2 cellular contexts compared by ENCODE assay signal in the genomic region with DNA sequence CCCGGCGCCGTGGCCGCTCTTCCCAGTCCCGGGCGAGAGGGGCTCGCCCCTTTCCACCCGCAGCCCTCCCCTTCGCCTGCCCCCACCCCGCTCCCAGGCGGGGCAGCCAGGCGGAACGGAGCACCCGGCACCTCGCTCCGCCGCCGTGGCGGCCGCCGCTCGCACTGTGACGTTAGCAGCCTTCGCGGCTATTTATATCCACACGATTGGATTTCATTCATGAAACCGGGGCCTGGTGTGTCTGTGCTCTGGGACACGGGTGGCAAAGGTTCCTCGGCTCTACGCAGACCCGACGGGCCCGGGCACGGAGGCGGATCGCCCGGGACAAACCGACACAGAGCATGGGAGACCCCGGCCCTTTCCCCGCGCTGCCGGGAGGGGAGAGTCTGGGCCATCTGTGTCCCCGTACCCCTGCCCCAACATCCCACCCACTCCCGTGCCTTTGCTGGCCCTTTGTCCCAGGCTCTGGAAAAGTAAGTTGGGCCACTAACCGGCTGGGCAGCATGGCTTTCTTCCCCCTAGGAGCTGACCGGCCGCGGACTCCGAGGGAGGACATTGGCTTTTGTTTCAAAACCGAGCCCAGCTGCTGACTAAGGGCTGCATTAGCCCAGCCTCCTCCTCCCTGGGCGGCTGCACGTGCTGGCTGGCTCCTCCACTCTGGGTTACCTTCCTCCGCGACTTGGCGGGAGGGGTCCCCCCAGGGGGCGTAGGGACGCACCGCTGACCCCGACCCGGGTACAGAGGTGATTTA.
TF ChIP-seq lines count a peak whose summit lies in the region.

A gene with protein sequence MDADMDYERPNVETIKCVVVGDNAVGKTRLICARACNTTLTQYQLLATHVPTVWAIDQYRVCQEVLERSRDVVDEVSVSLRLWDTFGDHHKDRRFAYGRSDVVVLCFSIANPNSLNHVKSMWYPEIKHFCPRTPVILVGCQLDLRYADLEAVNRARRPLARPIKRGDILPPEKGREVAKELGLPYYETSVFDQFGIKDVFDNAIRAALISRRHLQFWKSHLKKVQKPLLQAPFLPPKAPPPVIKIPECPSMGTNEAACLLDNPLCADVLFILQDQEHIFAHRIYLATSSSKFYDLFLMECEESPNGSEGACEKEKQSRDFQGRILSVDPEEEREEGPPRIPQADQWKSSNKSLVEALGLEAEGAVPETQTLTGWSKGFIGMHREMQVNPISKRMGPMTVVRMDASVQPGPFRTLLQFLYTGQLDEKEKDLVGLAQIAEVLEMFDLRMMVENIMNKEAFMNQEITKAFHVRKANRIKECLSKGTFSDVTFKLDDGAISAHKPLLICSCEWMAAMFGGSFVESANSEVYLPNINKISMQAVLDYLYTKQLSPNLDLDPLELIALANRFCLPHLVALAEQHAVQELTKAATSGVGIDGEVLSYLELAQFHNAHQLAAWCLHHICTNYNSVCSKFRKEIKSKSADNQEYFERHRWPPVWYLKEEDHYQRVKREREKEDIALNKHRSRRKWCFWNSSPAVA (minus strand): TSS at position 27 of the 751 bp plus-strand sequence. CDS start 32,643 bp downstream, outside the sequence.

TF ChIP-seq in PFSK-1, 5 proteins besides CTCF, POLR2A, EP300 and RAD21:
- TF ChIP-seq TAF1 (IDR thresholded peaks at IDR 0.05; ENCODE audit: borderline replicate concordance, insufficient read depth, low read length) (peak; percentile 31; the same call in 1 of the 2 replicates), POLR2AphosphoS5 (IDR thresholded peaks at IDR 0.05; ENCODE audit: low read depth, low read length) (peak; percentile 49), SIN3A (IDR thresholded peaks at IDR 0.05; ENCODE audit: borderline replicate concordance, insufficient read depth, low read length) (peak; percentile 26; the same call in 1 of the 2 replicates), FOXP2 (optimal IDR thresholded peaks at IDR 0.05; ENCODE audit: borderline replicate concordance, extremely low read depth, extremely low read length, insufficient read depth) (peak; percentile 69)
- TF ChIP-seq, protein P1, sequence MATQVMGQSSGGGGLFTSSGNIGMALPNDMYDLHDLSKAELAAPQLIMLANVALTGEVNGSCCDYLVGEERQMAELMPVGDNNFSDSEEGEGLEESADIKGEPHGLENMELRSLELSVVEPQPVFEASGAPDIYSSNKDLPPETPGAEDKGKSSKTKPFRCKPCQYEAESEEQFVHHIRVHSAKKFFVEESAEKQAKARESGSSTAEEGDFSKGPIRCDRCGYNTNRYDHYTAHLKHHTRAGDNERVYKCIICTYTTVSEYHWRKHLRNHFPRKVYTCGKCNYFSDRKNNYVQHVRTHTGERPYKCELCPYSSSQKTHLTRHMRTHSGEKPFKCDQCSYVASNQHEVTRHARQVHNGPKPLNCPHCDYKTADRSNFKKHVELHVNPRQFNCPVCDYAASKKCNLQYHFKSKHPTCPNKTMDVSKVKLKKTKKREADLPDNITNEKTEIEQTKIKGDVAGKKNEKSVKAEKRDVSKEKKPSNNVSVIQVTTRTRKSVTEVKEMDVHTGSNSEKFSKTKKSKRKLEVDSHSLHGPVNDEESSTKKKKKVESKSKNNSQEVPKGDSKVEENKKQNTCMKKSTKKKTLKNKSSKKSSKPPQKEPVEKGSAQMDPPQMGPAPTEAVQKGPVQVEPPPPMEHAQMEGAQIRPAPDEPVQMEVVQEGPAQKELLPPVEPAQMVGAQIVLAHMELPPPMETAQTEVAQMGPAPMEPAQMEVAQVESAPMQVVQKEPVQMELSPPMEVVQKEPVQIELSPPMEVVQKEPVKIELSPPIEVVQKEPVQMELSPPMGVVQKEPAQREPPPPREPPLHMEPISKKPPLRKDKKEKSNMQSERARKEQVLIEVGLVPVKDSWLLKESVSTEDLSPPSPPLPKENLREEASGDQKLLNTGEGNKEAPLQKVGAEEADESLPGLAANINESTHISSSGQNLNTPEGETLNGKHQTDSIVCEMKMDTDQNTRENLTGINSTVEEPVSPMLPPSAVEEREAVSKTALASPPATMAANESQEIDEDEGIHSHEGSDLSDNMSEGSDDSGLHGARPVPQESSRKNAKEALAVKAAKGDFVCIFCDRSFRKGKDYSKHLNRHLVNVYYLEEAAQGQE (IDR thresholded peaks at IDR 0.05; ENCODE audit: insufficient read depth in 1 of 2, low read depth in 2 of 2, low read length in 2 of 2) = no peak

TF ChIP-seq in K562, 482 proteins besides CTCF, POLR2A, EP300 and RAD21 (continues in another document):
- TF ChIP-seq RNF2 (IDR thresholded peaks at IDR 0.05) = 0 out of 2 replicates have a peak, but pooled peaks have one; percentile 25
- no peak; the same call in 1 of the 2 replicates for TF ChIP-seq ZNF175 (CRISPR knock-in tag; IDR thresholded peaks at IDR 0.05; ENCODE audit: low read depth)
- TF ChIP-seq ZKSCAN8 (CRISPR knock-in tag; IDR thresholded peaks at IDR 0.05) = no peak
- peak; percentile 90 for TF ChIP-seq RBBP5 (IDR thresholded peaks at IDR 0.05; ENCODE audit: borderline replicate concordance, insufficient read depth, low read length, poor library complexity, severe bottlenecking)
- no peak for TF ChIP-seq TEAD2 (tag; IDR thresholded peaks at IDR 0.05)
- TF ChIP-seq, protein P2, sequence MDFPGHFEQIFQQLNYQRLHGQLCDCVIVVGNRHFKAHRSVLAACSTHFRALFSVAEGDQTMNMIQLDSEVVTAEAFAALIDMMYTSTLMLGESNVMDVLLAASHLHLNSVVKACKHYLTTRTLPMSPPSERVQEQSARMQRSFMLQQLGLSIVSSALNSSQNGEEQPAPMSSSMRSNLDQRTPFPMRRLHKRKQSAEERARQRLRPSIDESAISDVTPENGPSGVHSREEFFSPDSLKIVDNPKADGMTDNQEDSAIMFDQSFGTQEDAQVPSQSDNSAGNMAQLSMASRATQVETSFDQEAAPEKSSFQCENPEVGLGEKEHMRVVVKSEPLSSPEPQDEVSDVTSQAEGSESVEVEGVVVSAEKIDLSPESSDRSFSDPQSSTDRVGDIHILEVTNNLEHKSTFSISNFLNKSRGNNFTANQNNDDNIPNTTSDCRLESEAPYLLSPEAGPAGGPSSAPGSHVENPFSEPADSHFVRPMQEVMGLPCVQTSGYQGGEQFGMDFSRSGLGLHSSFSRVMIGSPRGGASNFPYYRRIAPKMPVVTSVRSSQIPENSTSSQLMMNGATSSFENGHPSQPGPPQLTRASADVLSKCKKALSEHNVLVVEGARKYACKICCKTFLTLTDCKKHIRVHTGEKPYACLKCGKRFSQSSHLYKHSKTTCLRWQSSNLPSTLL (IDR thresholded peaks at IDR 0.05) = no peak
- TF ChIP-seq KDM5B (IDR thresholded peaks at IDR 0.05; ENCODE audit: insufficient replicate concordance, low read depth, low read length) = peak; percentile 89
- TF ChIP-seq MEF2D (tag; conservative IDR thresholded peaks at IDR 0.05; ENCODE audit: low read depth) = peak; percentile 90
- TF ChIP-seq, protein P3, sequence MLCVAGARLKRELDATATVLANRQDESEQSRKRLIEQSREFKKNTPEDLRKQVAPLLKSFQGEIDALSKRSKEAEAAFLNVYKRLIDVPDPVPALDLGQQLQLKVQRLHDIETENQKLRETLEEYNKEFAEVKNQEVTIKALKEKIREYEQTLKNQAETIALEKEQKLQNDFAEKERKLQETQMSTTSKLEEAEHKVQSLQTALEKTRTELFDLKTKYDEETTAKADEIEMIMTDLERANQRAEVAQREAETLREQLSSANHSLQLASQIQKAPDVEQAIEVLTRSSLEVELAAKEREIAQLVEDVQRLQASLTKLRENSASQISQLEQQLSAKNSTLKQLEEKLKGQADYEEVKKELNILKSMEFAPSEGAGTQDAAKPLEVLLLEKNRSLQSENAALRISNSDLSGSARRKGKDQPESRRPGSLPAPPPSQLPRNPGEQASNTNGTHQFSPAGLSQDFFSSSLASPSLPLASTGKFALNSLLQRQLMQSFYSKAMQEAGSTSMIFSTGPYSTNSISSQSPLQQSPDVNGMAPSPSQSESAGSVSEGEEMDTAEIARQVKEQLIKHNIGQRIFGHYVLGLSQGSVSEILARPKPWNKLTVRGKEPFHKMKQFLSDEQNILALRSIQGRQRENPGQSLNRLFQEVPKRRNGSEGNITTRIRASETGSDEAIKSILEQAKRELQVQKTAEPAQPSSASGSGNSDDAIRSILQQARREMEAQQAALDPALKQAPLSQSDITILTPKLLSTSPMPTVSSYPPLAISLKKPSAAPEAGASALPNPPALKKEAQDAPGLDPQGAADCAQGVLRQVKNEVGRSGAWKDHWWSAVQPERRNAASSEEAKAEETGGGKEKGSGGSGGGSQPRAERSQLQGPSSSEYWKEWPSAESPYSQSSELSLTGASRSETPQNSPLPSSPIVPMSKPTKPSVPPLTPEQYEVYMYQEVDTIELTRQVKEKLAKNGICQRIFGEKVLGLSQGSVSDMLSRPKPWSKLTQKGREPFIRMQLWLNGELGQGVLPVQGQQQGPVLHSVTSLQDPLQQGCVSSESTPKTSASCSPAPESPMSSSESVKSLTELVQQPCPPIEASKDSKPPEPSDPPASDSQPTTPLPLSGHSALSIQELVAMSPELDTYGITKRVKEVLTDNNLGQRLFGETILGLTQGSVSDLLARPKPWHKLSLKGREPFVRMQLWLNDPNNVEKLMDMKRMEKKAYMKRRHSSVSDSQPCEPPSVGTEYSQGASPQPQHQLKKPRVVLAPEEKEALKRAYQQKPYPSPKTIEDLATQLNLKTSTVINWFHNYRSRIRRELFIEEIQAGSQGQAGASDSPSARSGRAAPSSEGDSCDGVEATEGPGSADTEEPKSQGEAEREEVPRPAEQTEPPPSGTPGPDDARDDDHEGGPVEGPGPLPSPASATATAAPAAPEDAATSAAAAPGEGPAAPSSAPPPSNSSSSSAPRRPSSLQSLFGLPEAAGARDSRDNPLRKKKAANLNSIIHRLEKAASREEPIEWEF (CRISPR knock-in tag; IDR thresholded peaks at IDR 0.05) = peak; percentile 80; the same call in 1 of the 2 replicates
- no peak for TF ChIP-seq HMG20A (CRISPR knock-in tag; conservative IDR thresholded peaks at IDR 0.05)
- TF ChIP-seq NR2C2 (CRISPR knock-in tag; IDR thresholded peaks at IDR 0.05) = no peak
- peak; percentile 60 for TF ChIP-seq NR2C2 (tag; IDR thresholded peaks at IDR 0.05)
- TF ChIP-seq GTF2E2 (tag; IDR thresholded peaks at IDR 0.05) = peak; percentile 93
- TF ChIP-seq E2F6 (IDR thresholded peaks at IDR 0.05; ENCODE audit: borderline replicate concordance in 1 of 2, extremely low read depth in 1 of 2, insufficient read depth in 1 of 2, insufficient read length in 1 of 2, low read depth in 1 of 2, low read length in 1 of 2, poor library complexity in 1 of 2, severe bottlenecking in 1 of 2) = peak; percentile 42 to 77
- peak; percentile 85; the same call in 1 of the 2 replicates for TF ChIP-seq MEF2A (IDR thresholded peaks at IDR 0.05; ENCODE audit: control insufficient read depth, low read depth, low read length)
- peak; percentile 72 for TF ChIP-seq CXXC5 (CRISPR knock-in tag; IDR thresholded peaks at IDR 0.05)
- TF ChIP-seq ZNF589 (CRISPR knock-in tag; IDR thresholded peaks at IDR 0.05; ENCODE audit: low read depth) = no peak; the same call in 1 of the 2 replicates
- peak; percentile 22; the same call in 1 of the 2 replicates for TF ChIP-seq GATAD2A (IDR thresholded peaks at IDR 0.05)
- no peak for TF ChIP-seq BCLAF1 (IDR thresholded peaks at IDR 0.05; ENCODE audit: borderline replicate concordance in 1 of 2, control insufficient read depth in 1 of 2, low read depth in 2 of 2, low read length in 1 of 2)
- TF ChIP-seq MAFG (tag; conservative IDR thresholded peaks at IDR 0.05) = peak; percentile 44; the same call in 1 of the 2 replicates
- TF ChIP-seq FOXA3 (CRISPR knock-in tag; conservative IDR thresholded peaks at IDR 0.05 in 1 of 2, IDR thresholded peaks at IDR 0.05 in 1 of 2) = peak in 1 of 2 experiments; percentile 43; a peak in 1 of 4 replicates
- TF ChIP-seq, protein P4, sequence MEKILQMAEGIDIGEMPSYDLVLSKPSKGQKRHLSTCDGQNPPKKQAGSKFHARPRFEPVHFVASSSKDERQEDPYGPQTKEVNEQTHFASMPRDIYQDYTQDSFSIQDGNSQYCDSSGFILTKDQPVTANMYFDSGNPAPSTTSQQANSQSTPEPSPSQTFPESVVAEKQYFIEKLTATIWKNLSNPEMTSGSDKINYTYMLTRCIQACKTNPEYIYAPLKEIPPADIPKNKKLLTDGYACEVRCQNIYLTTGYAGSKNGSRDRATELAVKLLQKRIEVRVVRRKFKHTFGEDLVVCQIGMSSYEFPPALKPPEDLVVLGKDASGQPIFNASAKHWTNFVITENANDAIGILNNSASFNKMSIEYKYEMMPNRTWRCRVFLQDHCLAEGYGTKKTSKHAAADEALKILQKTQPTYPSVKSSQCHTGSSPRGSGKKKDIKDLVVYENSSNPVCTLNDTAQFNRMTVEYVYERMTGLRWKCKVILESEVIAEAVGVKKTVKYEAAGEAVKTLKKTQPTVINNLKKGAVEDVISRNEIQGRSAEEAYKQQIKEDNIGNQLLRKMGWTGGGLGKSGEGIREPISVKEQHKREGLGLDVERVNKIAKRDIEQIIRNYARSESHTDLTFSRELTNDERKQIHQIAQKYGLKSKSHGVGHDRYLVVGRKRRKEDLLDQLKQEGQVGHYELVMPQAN (IDR thresholded peaks at IDR 0.05; ENCODE audit: borderline replicate concordance) = 0 out of 2 replicates have a peak, but pooled peaks have one; percentile 15
- peak in 1 of 2 experiments; percentile 29; a peak in 1 of 4 replicates for TF ChIP-seq SRF (CRISPR knock-in tag; IDR thresholded peaks at IDR 0.05)
- TF ChIP-seq CBFB (CRISPR knock-in tag; IDR thresholded peaks at IDR 0.05) = peak; percentile 63; the same call in 1 of the 2 replicates
- TF ChIP-seq RB1 (IDR thresholded peaks at IDR 0.05; ENCODE audit: low read depth) = peak; percentile 34; the same call in 1 of the 2 replicates
- peak; percentile 57; the same call in 1 of the 2 replicates for TF ChIP-seq POLR2H (tag; IDR thresholded peaks at IDR 0.05; ENCODE audit: low read depth)
- TF ChIP-seq NCOR1 (IDR thresholded peaks at IDR 0.05) = peak; percentile 18; the same call in 1 of the 2 replicates
